20 cellular contexts compared by ENCODE assay signal in genomic region chr5:142724821-142725220, GRCh38. TPM values are rescaled to one million over a fixed set of nuclear protein-coding genes. Genes with fewer than 3 reads are reported as not detected.
"Had no signal": no experiment of that assay in that cellular context is flagged by ENCODE, and none has a peak within 500 bp of the region (broad histone marks: within the 10 kb centered on the region; RNA-seq: fewer than 3 reads in every experiment).

No MANE protein-coding gene starts in this region.

- H3K4me2 ChIP-seq: hepatocyte had no signal

- H3K27me3 ChIP-seq: cardiac muscle cell, colonic mucosa, hepatocyte, neutrophil, upper lobe of left lung had no signal

- H3K9me3 Mint-ChIP-seq: activated CD4-positive, alpha-beta T cell treated with anti-CD3 and anti-CD28 coated beads, Interleukin-2, amount 10 ng/mL, durations not matched to agents 7 days and 5 days; activated naive CD8-positive, alpha-beta T cell treated with anti-CD3 and anti-CD28 coated beads, Interleukin-2, amount 10 ng/mL, durations not matched to agents 7 days and 5 days; naive thymus-derived CD8-positive, alpha-beta T cell; stimulated activated naive CD8-positive, alpha-beta T cell treated with anti-CD3 and anti-CD28 coated beads, Interleukin-15, Interleukin-2, amounts not matched to agents 100 ng/mL and 50 ng/mL, for 24 hours; T-helper 2 cell treated with Interferon-gamma antibody and Interleukin-4, amounts not matched to agents 5 μg/mL and 100 μg/mL, for 36 hours had no signal

- H2AFZ ChIP-seq: hepatocyte had no signal

- H3K4me1 Mint-ChIP-seq: activated CD4-positive, alpha-beta T cell treated with anti-CD3 and anti-CD28 coated beads, Interleukin-2, amount 10 ng/mL, durations not matched to agents 7 days and 5 days; activated naive CD8-positive, alpha-beta T cell treated with anti-CD3 and anti-CD28 coated beads, Interleukin-2, amount 10 ng/mL, durations not matched to agents 7 days and 5 days had no signal

- DNase-seq: activated CD4-positive, alpha-beta T cell treated with anti-CD3 and anti-CD28 coated beads, Interleukin-2, amount 10 ng/mL, durations not matched to agents 7 days and 5 days; activated CD4-positive, CD25-positive, alpha-beta regulatory T cell; activated CD8-positive, alpha-beta memory T cell treated with anti-CD3 and anti-CD28 coated beads for 24 hours; activated naive CD8-positive, alpha-beta T cell treated with anti-CD3 and anti-CD28 coated beads, Interleukin-2, amount 10 ng/mL, durations not matched to agents 7 days and 5 days; aorta; colonic mucosa; islet precursor cell; left lung; mucosa of descending colon; naive thymus-derived CD8-positive, alpha-beta T cell; posterior cingulate gyrus; small intestine; stimulated activated CD4-positive, alpha-beta T cell treated with anti-CD3 and anti-CD28 coated beads, Interleukin-4, amount 100 ng/mL, for 24 hours; upper lobe of left lung had no signal

- H3K4me1 ChIP-seq: colonic mucosa had no signal

- H3K36me3 Mint-ChIP-seq: activated naive CD8-positive, alpha-beta T cell treated with anti-CD3 and anti-CD28 coated beads, Interleukin-2, amount 10 ng/mL, durations not matched to agents 7 days and 5 days; naive thymus-derived CD8-positive, alpha-beta T cell had no signal

- H3K27ac ChIP-seq: cardiac muscle cell, colonic mucosa, esophagus muscularis mucosa, hepatocyte, left lung, neutrophil, upper lobe of left lung had no signal

- H3K4me3 ChIP-seq: cardiac muscle cell, colonic mucosa, esophagus muscularis mucosa, hepatocyte, left lung, mucosa of descending colon, upper lobe of left lung had no signal

- ATAC-seq: left lung; mucosa of descending colon; naive thymus-derived CD8-positive, alpha-beta T cell had no signal

- H3K4me3 Mint-ChIP-seq: activated CD4-positive, alpha-beta T cell treated with anti-CD3 and anti-CD28 coated beads, Interleukin-2, amount 10 ng/mL, durations not matched to agents 7 days and 5 days; activated naive CD8-positive, alpha-beta T cell treated with anti-CD3 and anti-CD28 coated beads, Interleukin-2, amount 10 ng/mL, durations not matched to agents 7 days and 5 days; naive thymus-derived CD8-positive, alpha-beta T cell; stimulated activated naive CD8-positive, alpha-beta T cell treated with anti-CD3 and anti-CD28 coated beads, Interleukin-15, Interleukin-2, amounts not matched to agents 100 ng/mL and 50 ng/mL, for 24 hours; T-helper 2 cell treated with Interferon-gamma antibody and Interleukin-4, amounts not matched to agents 5 μg/mL and 100 μg/mL, for 36 hours had no signal

- H3K27ac Mint-ChIP-seq: activated CD4-positive, alpha-beta T cell treated with anti-CD3 and anti-CD28 coated beads, Interleukin-2, amount 10 ng/mL, durations not matched to agents 7 days and 5 days; activated naive CD8-positive, alpha-beta T cell treated with anti-CD3 and anti-CD28 coated beads, Interleukin-2, amount 10 ng/mL, durations not matched to agents 7 days and 5 days; naive thymus-derived CD8-positive, alpha-beta T cell; stimulated activated naive CD8-positive, alpha-beta T cell treated with anti-CD3 and anti-CD28 coated beads, Interleukin-15, Interleukin-2, amounts not matched to agents 100 ng/mL and 50 ng/mL, for 24 hours; T-helper 2 cell treated with Interferon-gamma antibody and Interleukin-4, amounts not matched to agents 5 μg/mL and 100 μg/mL, for 36 hours had no signal

- H3K79me2 ChIP-seq: hepatocyte had no signal

- H3K27me3 Mint-ChIP-seq: activated CD4-positive, alpha-beta T cell treated with anti-CD3 and anti-CD28 coated beads, Interleukin-2, amount 10 ng/mL, durations not matched to agents 7 days and 5 days; stimulated activated naive CD8-positive, alpha-beta T cell treated with anti-CD3 and anti-CD28 coated beads, Interleukin-15, Interleukin-2, amounts not matched to agents 100 ng/mL and 50 ng/mL, for 24 hours had no signal

- H3K9me3 ChIP-seq: colonic mucosa, esophagus muscularis mucosa, left lung, mucosa of descending colon, neutrophil, upper lobe of left lung had no signal

- H3K36me3 ChIP-seq: cardiac muscle cell, colonic mucosa, esophagus muscularis mucosa, left lung, neutrophil, upper lobe of left lung had no signal

RNA-seq across cellular contexts. Expression of gene FGF1, which starts 38.9 kb away (rescaled TPM):
- total RNA-seq: activated CD4-positive, alpha-beta T cell treated with anti-CD3 and anti-CD28 coated beads, Interleukin-2, amount 10 ng/mL, durations not matched to agents 7 days and 5 days; activated naive CD8-positive, alpha-beta T cell treated with anti-CD3 and anti-CD28 coated beads, Interleukin-2, amount 10 ng/mL, durations not matched to agents 7 days and 5 days; cardiac muscle cell; naive thymus-derived CD8-positive, alpha-beta T cell had no signal
- polyA plus RNA-seq: cardiac muscle cell; naive thymus-derived CD8-positive, alpha-beta T cell had no signal
